ENCODE assay signal across 9 cellular contexts in genomic region chr13:94435604-94436226, GRCh38. TPM values are rescaled to one million over a fixed set of nuclear protein-coding genes. Genes with fewer than 3 reads are reported as not detected.
DNase-seq lines count a peak whose midpoint lies in the region; ATAC-seq and TF ChIP-seq lines count a peak whose summit lies in the region.
"Had no signal": no experiment of that assay in that cellular context is flagged by ENCODE, and none has a peak within 500 bp of the region (broad histone marks: within the 10 kb centered on the region; RNA-seq: fewer than 3 reads in every experiment).

No MANE protein-coding gene starts in this region.

- H3K9me3 Mint-ChIP-seq in type B pancreatic cell = no peaks in the 10 kb centered on the region

- no peak for TF ChIP-seq POLR2A in GM18505 (IDR thresholded peaks at IDR 0.05; ENCODE audit: borderline replicate concordance, extremely low read depth, insufficient read depth, insufficient read length)

- H3K36me3 Mint-ChIP-seq in type B pancreatic cell = no peaks in the 10 kb centered on the region

- peak; percentile 49 to 59 for DNase-seq in AML-193 (lab: John Stamatoyannopoulos, UW)
- peak; percentile 91 for DNase-seq in NCI-H69 (lab: John Stamatoyannopoulos, UW)
- DNase-seq in brain pericyte (ENCODE audit: low read depth, low spot score) = peak; percentile 3
- DNase-seq in kidney glomerular epithelial cell (lab: John Stamatoyannopoulos, UW) = peak; percentile 45
- no peak for DNase-seq in type B pancreatic cell (ENCODE audit: extremely low spot score, unreplicated experiment)
- no peak for DNase-seq in stimulated activated CD4-positive, alpha-beta T cell treated with anti-CD3 and anti-CD28 coated beads, Interleukin-12 subunit alpha, Interleukin-12 subunit beta, amount 100 ng/mL, for 4 hours

- H3K4me3 Mint-ChIP-seq in type B pancreatic cell = no peak overlapping the region

- peak; percentile 84 for TF ChIP-seq CTCF in type B pancreatic cell (conservative IDR thresholded peaks at IDR 0.05)

- H3K27ac Mint-ChIP-seq in type B pancreatic cell = no peak overlapping the region

- peaks cover 5% of the 10 kb centered on the region for H3K4me1 Mint-ChIP-seq in type B pancreatic cell (ENCODE audit: unreplicated experiment)

- peaks cover 8% of the 10 kb centered on the region for H3K27me3 Mint-ChIP-seq in type B pancreatic cell

- ATAC-seq in GM18505 (IDR thresholded peaks at IDR 0.05; ENCODE audit: unreplicated experiment) = peak; percentile 38
- ATAC-seq in HG03460 (IDR thresholded peaks at IDR 0.05; ENCODE audit: unreplicated experiment) = peak; percentile 52

RNA-seq across cellular contexts. Expression of gene DCT, which starts 43.8 kb away (rescaled TPM):
- 19.7 TPM in 1 of 2 replicates, not detected in the other for total RNA-seq in type B pancreatic cell (ENCODE audit: low replicate concordance)
- total RNA-seq: mononuclear cell had no signal

Comparison
In these comparisons a context has a peak if more than half of its experiments do, and no peak if none do; other contexts are left out.
1. DNase-seq: peak in AML-193 (2 of 2), NCI-H69 (single experiment), brain pericyte (single experiment) and kidney glomerular epithelial cell (single experiment); none in type B pancreatic cell (single experiment) and stimulated activated CD4-positive, alpha-beta T cell treated with anti-CD3 and anti-CD28 coated beads, Interleukin-12 subunit alpha, Interleukin-12 subunit beta, amount 100 ng/mL, for 4 hours (single experiment).